Comparison of ENCODE assay signal across 27 cellular contexts in the genomic region with DNA sequence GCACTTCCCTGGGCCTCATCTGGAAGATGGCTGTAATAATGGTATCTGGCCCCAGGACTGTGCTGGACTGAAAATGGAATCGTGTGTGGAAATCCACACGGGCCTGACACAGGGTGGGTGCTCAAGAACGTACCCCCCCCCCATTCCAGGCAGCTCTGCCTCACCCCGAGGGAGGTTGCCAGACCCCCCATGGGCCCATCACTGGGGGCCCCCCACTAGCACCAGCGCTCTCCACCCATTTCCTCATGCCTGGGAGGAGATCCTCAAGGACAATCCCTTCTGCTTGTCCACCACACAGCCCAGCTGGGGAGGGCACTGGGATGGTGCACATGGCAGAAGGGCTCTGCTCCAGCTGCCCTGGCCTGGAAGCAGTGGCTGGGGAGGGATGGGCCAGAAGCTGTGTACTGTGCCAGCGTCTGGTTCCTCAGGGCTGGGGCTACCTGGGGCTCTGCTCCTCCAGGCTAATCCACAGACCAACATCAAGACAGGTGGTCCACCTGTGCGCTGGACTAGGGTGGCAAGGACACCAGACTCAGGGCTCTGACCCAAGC. TPM values are rescaled to one million over a fixed set of nuclear protein-coding genes. Genes with fewer than 3 reads are reported as not detected.
"Had no signal": no experiment of that assay in that cellular context is flagged by ENCODE, and none has a peak within 500 bp of the region (broad histone marks: within the 10 kb centered on the region; RNA-seq: fewer than 3 reads in every experiment).

No MANE protein-coding gene starts in this region.

- H3K9ac ChIP-seq: parathyroid adenoma had no signal

- H3K27ac ChIP-seq: epithelial cell of prostate, esophagus squamous epithelium, lower lobe of right lung, parathyroid adenoma, suprapubic skin, tibial artery, upper lobe of right lung, VCaP had no signal

- H3K27me3 ChIP-seq: tibial artery, upper lobe of right lung had no signal

- H3K79me2 ChIP-seq: parathyroid adenoma had no signal

- H3K9me3 ChIP-seq: esophagus squamous epithelium, lower lobe of right lung, psoas muscle, suprapubic skin, tibial artery, upper lobe of right lung had no signal

- DNase-seq: activated CD4-positive, alpha-beta T cell treated with anti-CD3 and anti-CD28 coated beads for 4 hours; activated CD4-positive, alpha-beta T cell treated with anti-CD3 and anti-CD28 coated beads, Interleukin-2, amount 50 U/mL, for 4 hours; activated naive CD4-positive, alpha-beta T cell; activated T-cell treated with anti-CD3 and anti-CD28 coated beads for 4 hours; activated T-cell treated with anti-CD3 and anti-CD28 coated beads, Interleukin-2, amount 50 U/mL, for 72 hours; effector CD8-positive, alpha-beta T cell; esophagus squamous epithelium; foreskin melanocyte; hippocampal formation; lower lobe of right lung; mesenchymal stem cell; naive thymus-derived CD8-positive, alpha-beta T cell; psoas muscle; stimulated activated CD4-positive, alpha-beta T cell treated with anti-CD3 and anti-CD28 coated beads, Interleukin-15, amount 100 ng/mL, for 24 hours; stimulated activated naive CD4-positive, alpha-beta T cell; SW 1271; T-helper 9 cell; tibial artery; upper lobe of right lung had no signal

- H3K4me3 ChIP-seq: esophagus squamous epithelium, lower lobe of right lung, psoas muscle, suprapubic skin, tibial artery, upper lobe of right lung had no signal

- H2AFZ ChIP-seq: parathyroid adenoma had no signal

- H3K36me3 ChIP-seq: esophagus squamous epithelium, lower lobe of right lung, suprapubic skin, tibial artery, upper lobe of right lung had no signal

- FAIRE-seq: endometrium, TTC549 had no signal

- ATAC-seq: activated naive CD4-positive, alpha-beta T cell treated with anti-CD3 and anti-CD28 coated beads, Interleukin-2, amount 50 U/mL, for 72 hours; activated T-cell treated with anti-CD3 and anti-CD28 coated beads, Interleukin-2, amount 50 U/mL, for 72 hours; lower lobe of right lung; naive thymus-derived CD8-positive, alpha-beta T cell; upper lobe of right lung had no signal

- H3K4me1 ChIP-seq: esophagus squamous epithelium, lower lobe of right lung, parathyroid adenoma, suprapubic skin, tibial artery, upper lobe of right lung had no signal

RNA-seq across cellular contexts. Expression of gene CAMK2B, which starts 55.4 kb away (rescaled TPM):
- total RNA-seq: kidney epithelial cell; naive thymus-derived CD8-positive, alpha-beta T cell had no signal
- polyA plus RNA-seq: naive thymus-derived CD8-positive, alpha-beta T cell had no signal
